21 cellular contexts compared by ENCODE assay signal in genomic region chr1:39979654-39980053, GRCh38.
"Had no signal": no experiment of that assay in that cellular context is flagged by ENCODE, and none has a peak within 500 bp of the region (broad histone marks: within the 10 kb centered on the region; RNA-seq: fewer than 3 reads in every experiment).

No MANE protein-coding gene starts in this region.

- H3K27ac ChIP-seq: spleen, tibial artery, vagina had no signal

- H3K4me3 ChIP-seq: breast epithelium, esophagus squamous epithelium, lung, spleen, tibial artery, vagina had no signal

- H3K36me3 ChIP-seq: breast epithelium, esophagus squamous epithelium, spleen, tibial artery, vagina had no signal

- DNase-seq: activated CD4-positive, alpha-beta T cell treated with anti-CD3 and anti-CD28 coated beads, Interleukin-2, amount 10 ng/mL, durations not matched to agents 7 days and 5 days; activated CD8-positive, alpha-beta T cell treated with anti-CD3 and anti-CD28 coated beads, Interleukin-2, amount 10 ng/mL, durations not matched to agents 7 days and 5 days; activated naive CD4-positive, alpha-beta T cell treated with anti-CD3 and anti-CD28 coated beads, Interleukin-2, amount 50 U/mL, for 16 hours; activated T-cell treated with anti-CD3 and anti-CD28 coated beads, Interleukin-2, amount 50 U/mL, for 24 hours; aorta; cerebellar nuclear complex; effector CD8-positive, alpha-beta T cell; esophagus squamous epithelium; kidney; nucleus accumbens; spleen; stimulated activated CD8-positive, alpha-beta memory T cell treated with anti-CD3 and anti-CD28 coated beads, Interleukin-4, amount 100 ng/mL, for 48 hours; stimulated activated naive CD4-positive, alpha-beta T cell treated with Interleukin-2 at 50 U/mL for 16 hours; substantia nigra; T-helper 1 cell; T-helper 9 cell had no signal

- H3K4me1 ChIP-seq: breast epithelium, tibial artery had no signal

- ATAC-seq: activated CD8-positive, alpha-beta T cell treated with anti-CD3 and anti-CD28 coated beads, Interleukin-2, amount 10 ng/mL, durations not matched to agents 7 days and 5 days; left lobe of liver had no signal

- H3K27me3 ChIP-seq: breast epithelium, spleen, vagina had no signal

- H3K9me3 ChIP-seq: breast epithelium, esophagus squamous epithelium, spleen, tibial artery, vagina had no signal
